27 cellular contexts compared by ENCODE assay signal in genomic region chr22:24576793-24577192, GRCh38. TPM values are rescaled to one million over a fixed set of nuclear protein-coding genes. Genes with fewer than 3 reads are reported as not detected.
DNase-seq lines count a peak whose midpoint lies in the region; ATAC-seq and TF ChIP-seq lines count a peak whose summit lies in the region.
"Had no signal": no experiment of that assay in that cellular context is flagged by ENCODE, and none has a peak within 500 bp of the region (broad histone marks: within the 10 kb centered on the region; RNA-seq: fewer than 3 reads in every experiment).

No MANE protein-coding gene starts in this region.

- DNase-seq in CD14-positive monocyte (ENCODE audit: low spot score) (no peak), mesothelial cell of epicardium (ENCODE audit: low spot score in 2 of 2, unreplicated experiment in 2 of 2) (no peak), endothelial cell (ENCODE audit: low spot score) (no peak), T-helper 9 cell (no peak)
- DNase-seq in effector memory CD8-positive, alpha-beta T cell: no peak
- DNase-seq: activated CD4-positive, alpha-beta T cell treated with anti-CD3 and anti-CD28 coated beads for 48 hours; activated naive CD4-positive, alpha-beta T cell; anterior cingulate cortex; C1 segment of cervical spinal cord; DMS79 treated with DMSO at 0.1 percent for 48 hours; effector memory CD4-positive, alpha-beta T cell; GF-D8; left ventricle myocardium superior; midbrain; natural killer cell; NCI-H446 treated with DMSO at 0.1 percent for 48 hours; NCI-H774; psoas muscle; SIG-M5; stimulated activated CD4-positive, alpha-beta T cell treated with anti-CD3 and anti-CD28 coated beads, Interleukin-4, amount 100 ng/mL, for 4 hours had no signal

- no peak overlapping the region for H3K4me3 Mint-ChIP-seq in CD14-positive monocyte
- no peak overlapping the region for H3K4me3 Mint-ChIP-seq in effector memory CD8-positive, alpha-beta T cell
- no peak overlapping the region for H3K4me3 Mint-ChIP-seq in mesothelial cell of epicardium
- H3K4me3 Mint-ChIP-seq in endothelial cell (ENCODE audit: unreplicated experiment): no peak overlapping the region
- H3K4me3 Mint-ChIP-seq: IgD-negative memory B cell; natural killer cell; T-helper 2 cell treated with Interferon-gamma antibody and Interleukin-4, amounts not matched to agents 5 μg/mL and 100 μg/mL, for 36 hours had no signal

- intact Hi-C loops in CD14-positive monocyte (cut with micrococcal nuclease): no loop called here

- H3K27me3 Mint-ChIP-seq in CD14-positive monocyte (ENCODE audit: low read depth in 3 of 3) (peaks cover 0 to 2% (median 0%) of the 10 kb centered on the region in 3 donors), mesothelial cell of epicardium (ENCODE audit: low read depth) (no peaks in the 10 kb centered on the region), endothelial cell (ENCODE audit: unreplicated experiment) (peaks cover 6% of the 10 kb centered on the region)
- H3K27me3 Mint-ChIP-seq in effector memory CD8-positive, alpha-beta T cell: no peaks in the 10 kb centered on the region
- H3K27me3 Mint-ChIP-seq: IgD-negative memory B cell had no signal

- peak overlapping the region; percentile 93 for H3K27ac ChIP-seq in 22Rv1
- H3K27ac ChIP-seq: breast epithelium, psoas muscle had no signal

- TF ChIP-seq CTCF in 22Rv1 (IDR thresholded peaks at IDR 0.05): no peak
- TF ChIP-seq CTCF in CD14-positive monocyte (IDR thresholded peaks at IDR 0.05): no peak
- no peak for TF ChIP-seq CTCF in mesothelial cell of epicardium (IDR thresholded peaks at IDR 0.05; ENCODE audit: unreplicated experiment)
- no peak for TF ChIP-seq CTCF in endothelial cell (IDR thresholded peaks at IDR 0.05; ENCODE audit: unreplicated experiment)

- peaks cover 45 to 61% of the 10 kb centered on the region in 2 donors for H3K36me3 Mint-ChIP-seq in CD14-positive monocyte
- H3K36me3 Mint-ChIP-seq in effector memory CD8-positive, alpha-beta T cell (ENCODE audit: insufficient read depth): peaks cover 44% of the 10 kb centered on the region
- peaks cover 33% of the 10 kb centered on the region for H3K36me3 Mint-ChIP-seq in mesothelial cell of epicardium
- H3K36me3 Mint-ChIP-seq in endothelial cell (ENCODE audit: low read depth, unreplicated experiment): peaks cover 29% of the 10 kb centered on the region

- H3K27ac Mint-ChIP-seq in CD14-positive monocyte (peak overlapping the region in 4 of 7 donors; percentile 2 to 64 (median 49)), mesothelial cell of epicardium (peak overlapping the region; percentile 1), endothelial cell (ENCODE audit: unreplicated experiment) (no peak overlapping the region)
- peak overlapping the region; percentile 9 to 44 for H3K27ac Mint-ChIP-seq in effector memory CD8-positive, alpha-beta T cell
- H3K27ac Mint-ChIP-seq: T-helper 2 cell treated with Interferon-gamma antibody and Interleukin-4, amounts not matched to agents 5 μg/mL and 100 μg/mL, for 36 hours had no signal

- no peak for ATAC-seq in effector memory CD8-positive, alpha-beta T cell (replicated peaks)
- ATAC-seq in HG03520 (IDR thresholded peaks at IDR 0.05; ENCODE audit: unreplicated experiment) (no peak), HG03159 (IDR thresholded peaks at IDR 0.05; ENCODE audit: unreplicated experiment) (no peak)
- ATAC-seq: esophagus mucosa, left ventricle myocardium superior, natural killer cell, psoas muscle had no signal

- H3K4me1 Mint-ChIP-seq in CD14-positive monocyte (peaks cover 6% of the 10 kb centered on the region), mesothelial cell of epicardium (peaks cover 22% of the 10 kb centered on the region), endothelial cell (ENCODE audit: unreplicated experiment) (no peaks in the 10 kb centered on the region)
- peaks cover 0 to 2% of the 10 kb centered on the region in 2 donors for H3K4me1 Mint-ChIP-seq in effector memory CD8-positive, alpha-beta T cell (ENCODE audit: low read depth in 2 of 2)
- H3K4me1 Mint-ChIP-seq: natural killer cell had no signal

- H3K9me3 Mint-ChIP-seq in CD14-positive monocyte: no peaks in the 10 kb centered on the region
- no peaks in the 10 kb centered on the region for H3K9me3 Mint-ChIP-seq in effector memory CD8-positive, alpha-beta T cell
- peaks cover 4% of the 10 kb centered on the region for H3K9me3 Mint-ChIP-seq in mesothelial cell of epicardium
- H3K9me3 Mint-ChIP-seq in endothelial cell (ENCODE audit: unreplicated experiment): no peaks in the 10 kb centered on the region
- H3K9me3 Mint-ChIP-seq: IgD-negative memory B cell; natural killer cell; T-helper 2 cell treated with Interferon-gamma antibody and Interleukin-4, amounts not matched to agents 5 μg/mL and 100 μg/mL, for 36 hours had no signal

RNA-seq across cellular contexts. Expression of gene LRRC75B, which starts 16.1 kb away (rescaled TPM):
- polyA plus RNA-seq in CD14-positive monocyte: under 1 TPM; 0.20 to 0.53 TPM
- total RNA-seq in mesothelial cell of epicardium: 28.7 to 32.5 TPM (median 30.8 TPM) in 3 replicates
- 26.9 TPM for total RNA-seq in endothelial cell (ENCODE audit: unreplicated experiment)

RNA-seq across cellular contexts. Expression of gene SNRPD3, which starts 21.0 kb away (rescaled TPM):
- 10 to 100 TPM; 71.8 to 80.9 TPM for polyA plus RNA-seq in CD14-positive monocyte
- total RNA-seq in mesothelial cell of epicardium (95.1 to 110 TPM (median 102 TPM) in 3 replicates), endothelial cell (ENCODE audit: unreplicated experiment) (103 TPM)

RNA-seq across cellular contexts. Expression of gene GUCD1, which starts 21.9 kb away (rescaled TPM):
- 10 to 100 TPM; 67.1 to 72.5 TPM for polyA plus RNA-seq in CD14-positive monocyte
- total RNA-seq in mesothelial cell of epicardium (79.4 to 83.6 TPM (median 83.2 TPM) in 3 replicates), endothelial cell (ENCODE audit: unreplicated experiment) (83.8 TPM)

RNA-seq across cellular contexts. Expression of gene GGT1, which starts 26.2 kb away (rescaled TPM):
- polyA plus RNA-seq in CD14-positive monocyte: 10 to 100 TPM; 16.0 to 25.5 TPM
- total RNA-seq in mesothelial cell of epicardium (16.1 to 18.2 TPM (median 17.5 TPM) in 3 replicates), endothelial cell (ENCODE audit: unreplicated experiment) (4.6 TPM)
